3 cellular contexts compared by ENCODE assay signal in genomic region chr5:94621763-94622162, GRCh38.
A peak's percentile ranks its signal among the peaks of the same experiment; 100 is the strongest.
TF ChIP-seq lines count a peak whose summit lies in the region.

No MANE protein-coding gene starts in this region.

TF ChIP-seq in SK-N-SH, 30 proteins besides CTCF, POLR2A, EP300 and RAD21 (continued from another document):
- TF ChIP-seq USF1 (IDR thresholded peaks at IDR 0.05; ENCODE audit: borderline replicate concordance, low read depth) (no peak), YY1 (IDR thresholded peaks at IDR 0.05; ENCODE audit: low read depth) (no peak), CHD2 (IDR thresholded peaks at IDR 0.05; ENCODE audit: low read length, partially characterized antibody) (no peak), FOSL2 (IDR thresholded peaks at IDR 0.05; ENCODE audit: borderline replicate concordance, low read depth) (no peak)

TF ChIP-seq in SK-N-SH treated with all-trans-retinoic acid at 6 μM for 48 hours, 23 proteins besides CTCF, POLR2A, EP300 and RAD21:
- TF ChIP-seq CREB5 (CRISPR knock-in tag; IDR thresholded peaks at IDR 0.05; ENCODE audit: low read depth), result no peak
- no peak for TF ChIP-seq CSRNP3 (CRISPR knock-in tag; IDR thresholded peaks at IDR 0.05)

TF ChIP-seq in HEK293, 187 proteins besides CTCF, POLR2A, EP300 and RAD21 (continued from another document):
- TF ChIP-seq ZSCAN4 (tag by site-specific recombination; IDR thresholded peaks at IDR 0.05) (0 out of 2 replicates have a peak, but pooled peaks have one; percentile 34), ZNF341 (tag by site-specific recombination; IDR thresholded peaks at IDR 0.05; ENCODE audit: low read depth) (no peak), ZNF76 (tag by site-specific recombination; IDR thresholded peaks at IDR 0.05; ENCODE audit: borderline replicate concordance, low read depth) (no peak), ZNF19 (tag by site-specific recombination; IDR thresholded peaks at IDR 0.05; ENCODE audit: low read depth) (no peak), ZBTB21 (tag by site-specific recombination; IDR thresholded peaks at IDR 0.05) (no peak), ZNF335 (tag by site-specific recombination; conservative IDR thresholded peaks at IDR 0.05) (peak; percentile 11; the same call in 1 of the 2 replicates), GFI1B (tag by site-specific recombination; IDR thresholded peaks at IDR 0.05) (no peak), ZNF280C (tag by site-specific recombination; IDR thresholded peaks at IDR 0.05) (no peak), ZNF843 (tag by site-specific recombination; IDR thresholded peaks at IDR 0.05) (no peak), ZNF658 (tag by site-specific recombination; IDR thresholded peaks at IDR 0.05) (no peak), PRDM6 (tag by site-specific recombination; IDR thresholded peaks at IDR 0.05) (peak; percentile 71), ZNF677 (tag by site-specific recombination; IDR thresholded peaks at IDR 0.05) (no peak)
TF ChIP-seq in HEK293: peak in this region for 4.
